ENCODE assay signal across 34 cellular contexts in the genomic region with DNA sequence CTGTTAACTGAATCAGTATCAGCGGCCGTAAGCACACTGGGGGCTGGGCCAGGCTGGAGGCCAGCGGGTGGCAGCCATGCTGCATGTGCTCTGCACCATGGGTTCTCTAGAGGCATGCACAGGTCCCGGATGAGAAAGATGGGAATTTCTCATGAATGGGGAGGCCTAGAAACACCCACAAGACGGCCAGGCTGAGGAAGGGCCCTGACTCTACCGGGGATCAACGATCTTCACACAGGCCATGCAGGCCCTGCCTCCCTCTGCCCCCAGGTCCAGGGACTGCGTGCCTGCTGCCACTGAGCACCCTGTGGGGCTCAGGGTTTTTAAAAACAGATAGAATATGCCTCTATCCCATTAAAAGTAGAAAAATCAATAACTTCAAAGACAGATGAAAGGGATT. TPM values are rescaled to one million over a fixed set of nuclear protein-coding genes. Genes with fewer than 3 reads are reported as not detected.
DNase-seq lines count a peak whose midpoint lies in the region; ATAC-seq, FAIRE-seq and TF ChIP-seq lines count a peak whose summit lies in the region.
"Had no signal": no experiment of that assay in that cellular context is flagged by ENCODE, and none has a peak within 500 bp of the region (broad histone marks: within the 10 kb centered on the region; RNA-seq: fewer than 3 reads in every experiment).

No MANE protein-coding gene starts in this region.

- DNase-seq in activated CD4-positive, alpha-beta T cell treated with anti-CD3 and anti-CD28 coated beads, Interleukin-2, amount 10 ng/mL, durations not matched to agents 24 days and 14 days, result peak; percentile 26
- DNase-seq in activated CD4-positive, alpha-beta T cell treated with anti-CD3 and anti-CD28 coated beads for 4 hours, result no peak
- peak; percentile 4 for DNase-seq in HEK293T (ENCODE audit: extremely low spot score)
- no peak for DNase-seq in HepG2 (ENCODE audit: low spot score)
- DNase-seq in posterior cingulate gyrus, result no peak
- no peak for DNase-seq in NCI-H146 treated with DMSO at 0.1 percent for 48 hours (lab: John Stamatoyannopoulos, UW; ENCODE audit: unreplicated experiment)
- DNase-seq: Caco-2; CD8-positive, alpha-beta T cell; DMS 273 treated with DMSO at 0.1 percent for 48 hours; DMS79; EL; GDM1; GOT3; HCEC 1CT; MM.1S; NCI-H1048; NCI-H1417; NCI-H1694 treated with DMSO at 0.1 percent for 48 hours; NCI-H2081 treated with DMSO at 0.1 percent for 48 hours; NCI-H2171; NCI-H226; NCI-H510A; NCI-H69; OCI-M1; Peyer's patch; SK-N-SH had no signal

- H3K9me3 ChIP-seq in HepG2 (ENCODE audit: low read length), result no peaks in the 10 kb centered on the region
- H3K9me3 ChIP-seq: Caco-2, Peyer's patch, SK-N-SH had no signal

- H3K4me1 Mint-ChIP-seq in activated CD4-positive, alpha-beta T cell treated with anti-CD3 and anti-CD28 coated beads, Interleukin-2, amount 10 ng/mL, durations not matched to agents 24 days and 14 days, result peaks cover 9% of the 10 kb centered on the region
- H3K4me1 Mint-ChIP-seq in stimulated activated memory B cell treated with anti-CD40 and anti-IgM and Interleukin-4, amounts not matched to agents 10 μg/mL and 1 μg/mL and 100 μg/mL, for 72 hours, result peaks cover 24% of the 10 kb centered on the region

- ATAC-seq in HepG2 (no peak; the same call in 2 of the 3 replicates), GM21360 (IDR thresholded peaks at IDR 0.05; ENCODE audit: unreplicated experiment) (no peak)
- ATAC-seq in stimulated activated memory B cell treated with anti-CD40 and anti-IgM and Interleukin-4, amounts not matched to agents 10 μg/mL and 1 μg/mL and 100 μg/mL, for 72 hours, result no peak
- ATAC-seq: CD8-positive, alpha-beta T cell had no signal

- BruUV-seq in HepG2 (replicated peaks; lab: Mats Ljungman, UMichigan), result no TSS peak

- H3K36me3 Mint-ChIP-seq in activated CD4-positive, alpha-beta T cell treated with anti-CD3 and anti-CD28 coated beads, Interleukin-2, amount 10 ng/mL, durations not matched to agents 24 days and 14 days (ENCODE audit: low read depth), result no peaks in the 10 kb centered on the region
- peaks cover 27% of the 10 kb centered on the region for H3K36me3 Mint-ChIP-seq in stimulated activated memory B cell treated with anti-CD40 and anti-IgM and Interleukin-4, amounts not matched to agents 10 μg/mL and 1 μg/mL and 100 μg/mL, for 72 hours

- H4K20me1 ChIP-seq in HepG2 (ENCODE audit: insufficient read depth, low read length), result no peaks in the 10 kb centered on the region

- peaks cover 33% of the 10 kb centered on the region for H3K4me1 ChIP-seq in HepG2 (ENCODE audit: insufficient read depth, low read length)
- H3K4me1 ChIP-seq: Caco-2 had no signal

- H3K79me2 ChIP-seq in HepG2 (ENCODE audit: insufficient read depth, low read length), result no peaks in the 10 kb centered on the region

- POLR2A ChIA-PET in HEK293T (lab: Yijun Ruan, JAX), result no interaction called here
- POLR2A ChIA-PET in HepG2 (lab: Yijun Ruan, JAX), result no interaction called here

- H3K4me3 Mint-ChIP-seq in activated CD4-positive, alpha-beta T cell treated with anti-CD3 and anti-CD28 coated beads, Interleukin-2, amount 10 ng/mL, durations not matched to agents 24 days and 14 days, result no peak overlapping the region
- H3K4me3 Mint-ChIP-seq in stimulated activated memory B cell treated with anti-CD40 and anti-IgM and Interleukin-4, amounts not matched to agents 10 μg/mL and 1 μg/mL and 100 μg/mL, for 72 hours, result no peak overlapping the region
- H3K4me3 Mint-ChIP-seq: B cell; CD8-positive, alpha-beta T cell; IgD-negative memory B cell had no signal

- H3K27ac ChIP-seq in HepG2 (ENCODE audit: extremely low read length, insufficient read depth, low read length), result no peak overlapping the region
- H3K27ac ChIP-seq: 22Rv1, C4-2B, KMS-11 had no signal

- WGBS in HepG2 (ENCODE audit: low lambda C conversion rate), result 76% methylated on average over 8 of the region's 8 CpGs

- intact Hi-C loops in activated CD4-positive, alpha-beta T cell treated with anti-CD3 and anti-CD28 coated beads, Interleukin-2, amount 10 ng/mL, durations not matched to agents 24 days and 14 days (cut with micrococcal nuclease), result no loop called here
- intact Hi-C loops in HepG2 (cut with micrococcal nuclease; ENCODE audit: unreplicated experiment) (loop anchor here (10.0 kb wide), 1 partner anchor 56 kb away; no protein-coding TSS in a partner anchor), posterior cingulate gyrus (cut with DNase I) (no loop called here)

- in situ Hi-C loops in HepG2 (cut with HindIII; ENCODE audit: extremely low pct_ligation_motif_present, low pct_unique_long_range_greater_than_20kb), result no loop called here

- H2AFZ ChIP-seq in HepG2 (ENCODE audit: low read length), result no peak overlapping the region

- no peaks in the 10 kb centered on the region for H3K9me3 Mint-ChIP-seq in activated CD4-positive, alpha-beta T cell treated with anti-CD3 and anti-CD28 coated beads, Interleukin-2, amount 10 ng/mL, durations not matched to agents 24 days and 14 days
- no peaks in the 10 kb centered on the region for H3K9me3 Mint-ChIP-seq in stimulated activated memory B cell treated with anti-CD40 and anti-IgM and Interleukin-4, amounts not matched to agents 10 μg/mL and 1 μg/mL and 100 μg/mL, for 72 hours
- H3K9me3 Mint-ChIP-seq: CD8-positive, alpha-beta T cell; IgD-negative memory B cell had no signal

- no peak overlapping the region for H3K4me2 ChIP-seq in HepG2 (ENCODE audit: low read depth, low read length)
- H3K4me2 ChIP-seq: KMS-11, SK-N-SH had no signal

- no peak overlapping the region for H3K4me3 ChIP-seq in HepG2 (replicated peaks in 1 of 3; ENCODE audit: insufficient read depth in 1 of 3, low read depth in 2 of 3, low read length in 3 of 3)
- H3K4me3 ChIP-seq: Peyer's patch had no signal

- TF ChIP-seq RAD21 in HepG2 (CRISPR knock-in tag; IDR thresholded peaks at IDR 0.05), result no peak

- TF ChIP-seq POLR2A in HepG2 (IDR thresholded peaks at IDR 0.05; ENCODE audit: insufficient read depth in 1 of 2, low read depth in 2 of 2, low read length in 2 of 2), result no peak

- peak; percentile 30; the same call in 1 of the 2 replicates for TF ChIP-seq CTCF in HepG2 (CRISPR knock-in tag; IDR thresholded peaks at IDR 0.05)

- no peak overlapping the region for H3K9ac ChIP-seq in HepG2 (ENCODE audit: insufficient read depth, low read depth, low read length)
- H3K9ac ChIP-seq: KMS-11, SK-N-SH had no signal

- CTCF ChIA-PET in HEK293T (lab: Yijun Ruan, JAX) (no interaction called here), HepG2 (lab: Yijun Ruan, JAX; ENCODE audit: low intra/inter-chr PET ratio, low total read pairs) (no interaction called here)

- FAIRE-seq in HepG2 (lab: Jason Lieb, UNC), result no peak
- FAIRE-seq: GM12892 had no signal

- no peaks in the 10 kb centered on the region for H3K36me3 ChIP-seq in HepG2 (replicated peaks in 1 of 2; ENCODE audit: control insufficient read depth in 1 of 2, insufficient read depth in 2 of 2, low read length in 2 of 2)
- H3K36me3 ChIP-seq: Peyer's patch had no signal

- TF ChIP-seq EP300 in HepG2 (IDR thresholded peaks at IDR 0.05; ENCODE audit: low read depth in 2 of 2, low read length in 2 of 2), result no peak
- TF ChIP-seq EP300 in HepG2 (CRISPR knock-in tag; IDR thresholded peaks at IDR 0.05; ENCODE audit: borderline replicate concordance), result no peak

- no peaks in the 10 kb centered on the region for H3K27me3 ChIP-seq in HepG2 (ENCODE audit: control insufficient read depth in 1 of 2, insufficient read depth in 2 of 2, low read length in 2 of 2)
- H3K27me3 ChIP-seq: Peyer's patch had no signal

- no peak overlapping the region for H3K27ac Mint-ChIP-seq in activated CD4-positive, alpha-beta T cell treated with anti-CD3 and anti-CD28 coated beads, Interleukin-2, amount 10 ng/mL, durations not matched to agents 24 days and 14 days
- H3K27ac Mint-ChIP-seq in stimulated activated memory B cell treated with anti-CD40 and anti-IgM and Interleukin-4, amounts not matched to agents 10 μg/mL and 1 μg/mL and 100 μg/mL, for 72 hours, result peak overlapping the region; percentile 76
- H3K27ac Mint-ChIP-seq: B cell; CD8-positive, alpha-beta T cell had no signal

- H3K27me3 Mint-ChIP-seq in activated CD4-positive, alpha-beta T cell treated with anti-CD3 and anti-CD28 coated beads, Interleukin-2, amount 10 ng/mL, durations not matched to agents 24 days and 14 days, result no peaks in the 10 kb centered on the region
- H3K27me3 Mint-ChIP-seq in stimulated activated memory B cell treated with anti-CD40 and anti-IgM and Interleukin-4, amounts not matched to agents 10 μg/mL and 1 μg/mL and 100 μg/mL, for 72 hours, result no peaks in the 10 kb centered on the region
- H3K27me3 Mint-ChIP-seq: B cell, IgD-negative memory B cell had no signal

TF ChIP-seq in HEK293T, 16 proteins besides CTCF, POLR2A, EP300 and RAD21 (continues in another document):
- TF ChIP-seq HDGF (IDR thresholded peaks at IDR 0.05; ENCODE audit: borderline replicate concordance) (no peak), FOXA1 (IDR thresholded peaks at IDR 0.05) (no peak)

TF ChIP-seq in HepG2, 621 proteins besides CTCF, POLR2A, EP300 and RAD21 (continues in another document):
- TF ChIP-seq PLRG1 (conservative IDR thresholded peaks at IDR 0.05) (no peak), HMG20A (CRISPR knock-in tag; IDR thresholded peaks at IDR 0.05; ENCODE audit: borderline replicate concordance) (no peak)

RNA-seq across cellular contexts. Expression of a gene that starts 32.7 kb away (rescaled TPM):
- total RNA-seq in activated CD4-positive, alpha-beta T cell treated with anti-CD3 and anti-CD28 coated beads, Interleukin-2, amount 10 ng/mL, durations not matched to agents 24 days and 14 days, result 17.9 and 20.1 TPM in 2 replicates
- 16.2 and 26.0 TPM in 2 replicates for total RNA-seq in HepG2 (2016; rRNA removed; fragmentation: Illumina TruSeq; extraction: Trizol)
- 13.0 and 13.9 TPM in 2 replicates for total RNA-seq in HepG2 (2016; cell fraction: cytosol; rRNA removed; fragmentation: Illumina TruSeq; extraction: Trizol; ENCODE audit: low read depth)
- 14.4 and 25.9 TPM in 2 replicates for total RNA-seq in HepG2 (2016; cell fraction: insoluble cytoplasmic fraction; rRNA removed; fragmentation: Illumina TruSeq; extraction: Trizol)
- 26.7 and 29.5 TPM in 2 replicates for total RNA-seq in HepG2 (2016; cell fraction: membrane; rRNA removed; fragmentation: Illumina TruSeq; extraction: Trizol)
- total RNA-seq in HepG2 (2016; cell fraction: nucleus; rRNA removed; fragmentation: Illumina TruSeq; extraction: Trizol), result 29.5 and 32.0 TPM in 2 replicates
- 71.1 and 86.1 TPM in 2 replicates for polyA plus RNA-seq in HepG2 (2011; rRNA removed)
- polyA plus RNA-seq in HepG2 (2011; cell fraction: cytosol; rRNA removed), result 96.6 and 106 TPM in 2 replicates
- polyA plus RNA-seq in HepG2 (2011; cell fraction: nucleus; rRNA removed), result 91.3 and 94.1 TPM in 2 replicates
- 29.5 and 44.0 TPM in 2 replicates for polyA plus RNA-seq in HepG2 (2012)
- 14.8 and 14.9 TPM in 2 replicates for polyA plus RNA-seq in HepG2 (2016; cell fraction: cytosol; fragmentation: Illumina TruSeq; extraction: Trizol; ENCODE audit: low read depth)
- polyA plus RNA-seq in HepG2 (2016; cell fraction: insoluble cytoplasmic fraction; fragmentation: Illumina TruSeq; extraction: Trizol; ENCODE audit: low read depth), result 15.7 and 17.4 TPM in 2 replicates
- 21.4 and 26.3 TPM in 2 replicates for polyA plus RNA-seq in HepG2 (2016; cell fraction: membrane; fragmentation: Illumina TruSeq; extraction: Trizol; ENCODE audit: low read depth)
- 46.8 and 48.2 TPM in 2 replicates for polyA plus RNA-seq in HepG2 (2016; cell fraction: nucleus; fragmentation: Illumina TruSeq; extraction: Trizol; ENCODE audit: insufficient read depth, low read depth)
- polyA minus RNA-seq in HepG2 (2011; rRNA and poly(A)+ RNA removed; ENCODE audit: low replicate concordance), result 115 and 139 TPM in 2 replicates
- polyA minus RNA-seq in HepG2 (2011; cell fraction: cytosol; rRNA and poly(A)+ RNA removed), result 31.0 and 41.7 TPM in 2 replicates
- 32.1 and 40.2 TPM in 2 replicates for polyA minus RNA-seq in HepG2 (2011; cell fraction: nucleus; rRNA and poly(A)+ RNA removed)

Comparison
In these comparisons a context has a peak if more than half of its experiments do, and no peak if none do; other contexts are left out.
1. DNase-seq: peak in activated CD4-positive, alpha-beta T cell treated with anti-CD3 and anti-CD28 coated beads, Interleukin-2, amount 10 ng/mL, durations not matched to agents 24 days and 14 days (single experiment) and HEK293T (single experiment); none in activated CD4-positive, alpha-beta T cell treated with anti-CD3 and anti-CD28 coated beads for 4 hours (0 of 2), HepG2 (single experiment), posterior cingulate gyrus (0 of 10) and NCI-H146 treated with DMSO at 0.1 percent for 48 hours (single experiment).